Comparison of ENCODE assay signal across 9 cellular contexts in the genomic region with DNA sequence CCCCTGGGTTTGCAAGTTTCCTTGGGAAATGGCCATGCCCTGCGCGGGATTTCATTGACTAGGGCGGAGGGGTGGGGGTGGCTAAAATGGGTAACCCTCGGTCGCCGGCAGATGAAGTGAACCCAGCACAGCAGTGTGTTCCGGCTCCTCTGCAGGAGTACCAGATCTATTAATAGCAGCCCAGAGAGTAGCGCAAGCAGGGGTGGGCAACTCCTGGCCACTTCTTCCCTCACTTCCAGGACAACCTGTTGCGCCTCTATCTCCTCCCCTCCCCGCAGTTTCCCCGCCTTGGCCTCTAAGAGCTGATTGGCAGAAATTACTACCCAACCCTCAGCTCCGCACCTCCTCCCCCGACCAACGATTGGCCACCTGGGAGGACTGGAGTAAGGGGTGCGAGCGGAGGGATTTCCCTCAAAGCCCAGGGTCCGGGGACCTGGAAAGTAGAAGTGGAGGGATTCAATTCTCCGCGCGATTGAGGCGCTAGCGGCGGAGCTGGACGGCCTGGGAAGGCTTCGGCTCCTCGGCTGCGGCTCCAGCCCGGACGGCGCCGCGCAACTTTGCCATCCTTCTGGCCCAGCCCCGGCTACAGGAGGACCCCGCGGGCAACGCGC. TPM values are rescaled to one million over a fixed set of nuclear protein-coding genes. Genes with fewer than 3 reads are reported as not detected.
DNase-seq lines count a peak whose midpoint lies in the region; ATAC-seq and TF ChIP-seq lines count a peak whose summit lies in the region.
"Had no signal": no experiment of that assay in that cellular context is flagged by ENCODE, and none has a peak within 500 bp of the region (broad histone marks: within the 10 kb centered on the region; RNA-seq: fewer than 3 reads in every experiment).

A gene with protein sequence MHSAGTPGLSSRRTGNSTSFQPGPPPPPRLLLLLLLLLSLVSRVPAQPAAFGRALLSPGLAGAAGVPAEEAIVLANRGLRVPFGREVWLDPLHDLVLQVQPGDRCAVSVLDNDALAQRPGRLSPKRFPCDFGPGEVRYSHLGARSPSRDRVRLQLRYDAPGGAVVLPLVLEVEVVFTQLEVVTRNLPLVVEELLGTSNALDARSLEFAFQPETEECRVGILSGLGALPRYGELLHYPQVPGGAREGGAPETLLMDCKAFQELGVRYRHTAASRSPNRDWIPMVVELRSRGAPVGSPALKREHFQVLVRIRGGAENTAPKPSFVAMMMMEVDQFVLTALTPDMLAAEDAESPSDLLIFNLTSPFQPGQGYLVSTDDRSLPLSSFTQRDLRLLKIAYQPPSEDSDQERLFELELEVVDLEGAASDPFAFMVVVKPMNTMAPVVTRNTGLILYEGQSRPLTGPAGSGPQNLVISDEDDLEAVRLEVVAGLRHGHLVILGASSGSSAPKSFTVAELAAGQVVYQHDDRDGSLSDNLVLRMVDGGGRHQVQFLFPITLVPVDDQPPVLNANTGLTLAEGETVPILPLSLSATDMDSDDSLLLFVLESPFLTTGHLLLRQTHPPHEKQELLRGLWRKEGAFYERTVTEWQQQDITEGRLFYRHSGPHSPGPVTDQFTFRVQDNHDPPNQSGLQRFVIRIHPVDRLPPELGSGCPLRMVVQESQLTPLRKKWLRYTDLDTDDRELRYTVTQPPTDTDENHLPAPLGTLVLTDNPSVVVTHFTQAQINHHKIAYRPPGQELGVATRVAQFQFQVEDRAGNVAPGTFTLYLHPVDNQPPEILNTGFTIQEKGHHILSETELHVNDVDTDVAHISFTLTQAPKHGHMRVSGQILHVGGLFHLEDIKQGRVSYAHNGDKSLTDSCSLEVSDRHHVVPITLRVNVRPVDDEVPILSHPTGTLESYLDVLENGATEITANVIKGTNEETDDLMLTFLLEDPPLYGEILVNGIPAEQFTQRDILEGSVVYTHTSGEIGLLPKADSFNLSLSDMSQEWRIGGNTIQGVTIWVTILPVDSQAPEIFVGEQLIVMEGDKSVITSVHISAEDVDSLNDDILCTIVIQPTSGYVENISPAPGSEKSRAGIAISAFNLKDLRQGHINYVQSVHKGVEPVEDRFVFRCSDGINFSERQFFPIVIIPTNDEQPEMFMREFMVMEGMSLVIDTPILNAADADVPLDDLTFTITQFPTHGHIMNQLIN (N-terminal part only) (plus strand): TSS at position 443 of the 611 bp plus-strand sequence. CDS start 268 bp downstream, outside the sequence.

- H3K9me3 ChIP-seq in testis, result no peaks in the 10 kb centered on the region

- DNase-seq in NCI-H226 (peak; percentile 69), cerebellar cortex (ENCODE audit: low spot score) (peak; percentile 12), left colon (peak; percentile 35 to 48), testis (peak; percentile 87), SIG-M5 (lab: John Stamatoyannopoulos, UW) (no peak)
- no peak for DNase-seq in stimulated activated CD4-positive, alpha-beta T cell treated with anti-CD3 and anti-CD28 coated beads, Interleukin-2, amount 100 ng/mL, for 24 hours

- ATAC-seq in GM19324 (IDR thresholded peaks at IDR 0.05; ENCODE audit: low FRiP score, unreplicated experiment) (peak; percentile 72), left colon (peak; percentile 88), HG03378 (IDR thresholded peaks at IDR 0.05; ENCODE audit: unreplicated experiment) (no peak)

- intact Hi-C loops in left colon (cut with DNase I, micrococcal nuclease) (no loop called here), testis (cut with DNase I; ENCODE audit: low total_unique reads) (no loop called here)

- TF ChIP-seq POLR2A in testis (IDR thresholded peaks at IDR 0.05), result no peak

- no peaks in the 10 kb centered on the region for H3K36me3 ChIP-seq in testis (ENCODE audit: low read depth, missing control alignments)

- H3K27me3 ChIP-seq in testis, result no peaks in the 10 kb centered on the region

- peak within 1 kb of the TSS; percentile 22 to 62 for H3K4me3 ChIP-seq in testis

- no peak within 1 kb of the TSS for H3K27ac ChIP-seq in testis
- H3K27ac ChIP-seq: epithelial cell of prostate had no signal

- no peaks in the 10 kb centered on the region for H3K4me1 ChIP-seq in testis

- WGBS in testis, 2 donors, result 1% methylated on average over 25 to 37 of the region's 37 CpGs

- no peak for TF ChIP-seq CTCF in testis (IDR thresholded peaks at IDR 0.05)

RNA-seq across cellular contexts. Expression of the gene that starts here (rescaled TPM):
- total RNA-seq in left colon (under 1 TPM; 0.27 to 0.98 TPM), testis (1 to 10 TPM; 4.4 to 5.5 TPM)
- polyA plus RNA-seq in testis (ENCODE audit: insufficient read depth, low read depth, low replicate concordance), result 0.80 TPM

Comparison
In these comparisons a context has a peak if more than half of its experiments do, and no peak if none do; other contexts are left out.
1. Peak in DNase-seq and ATAC-seq in left colon; RNA of the gene not detected or under 1 TPM.
2. DNase-seq: peak in NCI-H226 (single experiment), cerebellar cortex (single experiment) and testis (single experiment); none in stimulated activated CD4-positive, alpha-beta T cell treated with anti-CD3 and anti-CD28 coated beads, Interleukin-2, amount 100 ng/mL, for 24 hours (0 of 2) and SIG-M5 (single experiment).